ENCODE assay signal across 28 cellular contexts in the genomic region with DNA sequence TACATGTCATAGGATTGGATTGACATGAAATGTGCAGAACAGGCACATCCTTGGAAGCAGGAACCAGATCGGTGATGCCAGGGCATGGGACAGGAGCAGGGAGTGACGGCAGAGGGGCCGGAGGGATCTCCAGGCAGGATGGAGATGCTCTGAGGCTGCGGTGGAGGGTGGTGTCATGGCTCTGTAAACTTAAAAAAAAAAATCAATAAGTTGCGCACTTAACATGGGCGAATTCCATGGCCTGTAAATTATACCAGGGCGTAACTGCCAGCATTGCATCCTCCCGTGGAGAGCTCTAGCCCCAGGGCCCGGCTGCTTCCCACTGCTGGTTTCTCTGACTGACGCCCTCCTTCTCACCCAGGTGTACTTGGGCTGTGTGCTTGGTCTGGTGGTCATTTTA. TPM values are rescaled to one million over a fixed set of nuclear protein-coding genes. Genes with fewer than 3 reads are reported as not detected.
"Had no signal": no experiment of that assay in that cellular context is flagged by ENCODE, and none has a peak within 500 bp of the region (broad histone marks: within the 10 kb centered on the region; RNA-seq: fewer than 3 reads in every experiment).

No MANE protein-coding gene starts in this region.

- H3K36me3 ChIP-seq: brain microvascular endothelial cell, cardiac muscle cell had no signal

- DNase-seq: activated B cell treated with CpG ODN at 0.5 μM for 24 hours; activated CD4-positive, alpha-beta T cell treated with anti-CD3 and anti-CD28 coated beads for 1 hour; activated CD4-positive, alpha-beta T cell treated with anti-CD3 and anti-CD28 coated beads, Interleukin-2, amount 10 ng/mL, durations not matched to agents 24 days and 14 days; activated CD4-positive, alpha-beta T cell treated with anti-CD3 and anti-CD28 coated beads, Interleukin-2, amount 50 U/mL, for 48 hours; activated CD8-positive, alpha-beta memory T cell treated with anti-CD3 and anti-CD28 coated beads, Interleukin-2, amount 10 ng/mL, durations not matched to agents 7 days and 5 days; activated effector memory CD4-positive, alpha-beta T cell treated with anti-CD3 and anti-CD28 coated beads, Interleukin-2, amount 50 U/mL, for 16 hours; activated naive CD4-positive, alpha-beta T cell treated with Interleukin-2 at 50 U/mL for 16 hours; activated T-cell treated with anti-CD3 and anti-CD28 coated beads, Interleukin-2, amount 50 U/mL, for 4 hours; brain microvascular endothelial cell; Karpas-422; NCI-H1105 treated with DMSO at 0.1 percent for 48 hours; NCI-H1930; NCI-H2171; NCI-H2227 treated with DMSO at 0.1 percent for 48 hours; NCI-H510A; NCI-H526 treated with DMSO at 0.1 percent for 48 hours; NCI-H82; OCI-M1; RPMI8226; T-cell; T-helper 2 cell; T1000 had no signal

- ATAC-seq: activated CD8-positive, alpha-beta memory T cell treated with anti-CD3 and anti-CD28 coated beads, Interleukin-2, amount 10 ng/mL, durations not matched to agents 7 days and 5 days; activated naive CD4-positive, alpha-beta T cell treated with anti-CD3 and anti-CD28 coated beads, Interleukin-2, amount 50 U/mL, for 72 hours; activated T-cell treated with anti-CD3 and anti-CD28 coated beads, Interleukin-2, amount 50 U/mL, for 4 hours; K562; Panc1; Right ventricle myocardium inferior; T-cell had no signal

- H3K27me3 ChIP-seq: brain microvascular endothelial cell, cardiac muscle cell had no signal

- H3K4me3 ChIP-seq: cardiac muscle cell, K562, SK-N-MC had no signal

- H3K27ac ChIP-seq: brain microvascular endothelial cell, cardiac muscle cell, SK-N-MC had no signal

RNA-seq across cellular contexts. Expression of gene ATP12A, which starts 8.7 kb away (rescaled TPM):
- polyA plus RNA-seq: cardiac muscle cell, K562 had no signal
